Comparison of ENCODE assay signal across 3 cellular contexts in genomic region chr19:47445937-47446402, GRCh38.
TF ChIP-seq lines count a peak whose summit lies in the region.

No MANE protein-coding gene starts in this region.

TF ChIP-seq in A549, 52 proteins besides CTCF, POLR2A, EP300 and RAD21 (continued from another document):
- TF ChIP-seq FOSL2 (IDR thresholded peaks at IDR 0.05) = no peak
- TF ChIP-seq FOSL2 (CRISPR knock-in tag; IDR thresholded peaks at IDR 0.05) = no peak
- TF ChIP-seq ESRRA (IDR thresholded peaks at IDR 0.05; ENCODE audit: borderline replicate concordance, low read length) = no peak
- no peak for TF ChIP-seq RARB (CRISPR knock-in tag; IDR thresholded peaks at IDR 0.05)
- TF ChIP-seq TP53 (CRISPR knock-in tag; IDR thresholded peaks at IDR 0.05) = no peak

TF ChIP-seq in HEK293T, 16 proteins besides CTCF, POLR2A, EP300 and RAD21 (continued from another document):
- TF ChIP-seq SUZ12 (IDR thresholded peaks at IDR 0.05) (no peak), PKNOX1 (IDR thresholded peaks at IDR 0.05) (no peak), FOXA1 (IDR thresholded peaks at IDR 0.05) (no peak), HDGF (IDR thresholded peaks at IDR 0.05; ENCODE audit: borderline replicate concordance) (no peak), NFRKB (IDR thresholded peaks at IDR 0.05) (no peak), FOXK2 (IDR thresholded peaks at IDR 0.05) (no peak), SP1 (IDR thresholded peaks at IDR 0.05) (no peak), TARDBP (IDR thresholded peaks at IDR 0.05) (no peak), ARNT (IDR thresholded peaks at IDR 0.05) (no peak), ZNF384 (IDR thresholded peaks at IDR 0.05) (no peak), BHLHE40 (IDR thresholded peaks at IDR 0.05; ENCODE audit: borderline replicate concordance) (no peak), LEF1 (IDR thresholded peaks at IDR 0.05; ENCODE audit: borderline replicate concordance) (no peak), ELF4 (IDR thresholded peaks at IDR 0.05) (no peak), L3MBTL2 (conservative IDR thresholded peaks at IDR 0.05) (no peak)

TF ChIP-seq in SK-N-SH, 30 proteins besides CTCF, POLR2A, EP300 and RAD21:
- TF ChIP-seq PBX3 (IDR thresholded peaks at IDR 0.05) (no peak), MAX (IDR thresholded peaks at IDR 0.05; ENCODE audit: low read depth) (no peak), USF1 (IDR thresholded peaks at IDR 0.05; ENCODE audit: borderline replicate concordance, low read depth) (no peak), NRF1 (IDR thresholded peaks at IDR 0.05; ENCODE audit: low read depth, low read length) (no peak), RXRA (IDR thresholded peaks at IDR 0.05; ENCODE audit: borderline replicate concordance, low read depth) (no peak), FOXJ3 (CRISPR knock-in tag; IDR thresholded peaks at IDR 0.05) (no peak), ZBTB33 (IDR thresholded peaks at IDR 0.05; ENCODE audit: borderline replicate concordance, low read depth) (no peak), GATA2 (CRISPR knock-in tag; IDR thresholded peaks at IDR 0.05) (no peak), ELF1 (IDR thresholded peaks at IDR 0.05) (0 out of 2 replicates have a peak, but pooled peaks have one; percentile 28), FOXM1 (IDR thresholded peaks at IDR 0.05; ENCODE audit: low read depth) (no peak), RCOR1 (IDR thresholded peaks at IDR 0.05; ENCODE audit: low read length) (0 out of 2 replicates have a peak, but pooled peaks have one; percentile 4), FOSL2 (IDR thresholded peaks at IDR 0.05; ENCODE audit: borderline replicate concordance, low read depth) (no peak), MXI1 (IDR thresholded peaks at IDR 0.05; ENCODE audit: low read depth, low read length) (peak; percentile 75; the same call in 1 of the 2 replicates), REST (IDR thresholded peaks at IDR 0.05; ENCODE audit: low read depth, low read length) (no peak), CHD2 (IDR thresholded peaks at IDR 0.05; ENCODE audit: low read length, partially characterized antibody) (no peak)
TF ChIP-seq in SK-N-SH: peak in this region for 3.
